Comparison of ENCODE assay signal across 12 cellular contexts in the genomic region with DNA sequence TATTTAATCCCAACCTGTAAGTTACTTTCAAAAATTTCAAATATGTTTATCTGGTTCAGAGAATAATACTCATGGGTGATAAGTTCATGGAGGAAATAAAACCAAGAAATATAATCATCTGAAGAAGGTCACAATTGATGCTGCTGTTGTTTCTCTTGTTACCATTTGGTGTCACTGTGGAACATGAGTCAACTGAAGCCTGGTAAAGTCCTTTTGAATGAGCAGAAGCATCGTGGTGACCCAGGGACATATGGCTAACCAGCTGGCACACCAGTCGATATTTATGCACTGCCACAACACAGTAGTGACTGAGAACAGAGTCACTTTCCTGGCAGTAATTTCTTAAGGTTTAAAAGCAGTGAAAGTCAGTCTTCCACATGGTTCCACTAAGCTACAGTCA.
DNase-seq lines count a peak whose midpoint lies in the region; ATAC-seq and TF ChIP-seq lines count a peak whose summit lies in the region.
"Had no signal": no experiment of that assay in that cellular context is flagged by ENCODE, and none has a peak within 500 bp of the region (broad histone marks: within the 10 kb centered on the region; RNA-seq: fewer than 3 reads in every experiment).

No MANE protein-coding gene starts in this region.

- no peak overlapping the region for H3K4me3 ChIP-seq in LNCaP clone FGC (ENCODE audit: low read depth, low read length)
- H3K4me3 ChIP-seq: left ventricle myocardium inferior had no signal

- intact Hi-C loops in sciatic nerve (cut with DNase I), result no loop called here

- DNase-seq in GM13977 (ENCODE audit: low spot score), result no peak
- no peak for DNase-seq in LNCaP clone FGC (ENCODE audit: low read depth)
- DNase-seq in SW 1271 (lab: John Stamatoyannopoulos, UW), result peak; percentile 13 to 27
- peak; percentile 6 for DNase-seq in kidney tubule cell (ENCODE audit: low spot score)
- no peak for DNase-seq in sciatic nerve (ENCODE audit: low spot score)
- no peak for DNase-seq in NCI-H510A treated with DMSO at 0.1 percent for 48 hours (lab: John Stamatoyannopoulos, UW)
- DNase-seq: activated CD4-positive, alpha-beta T cell treated with anti-CD3 and anti-CD28 coated beads, Interleukin-2, amount 10 ng/mL, durations not matched to agents 7 days and 5 days; foreskin melanocyte; left ventricle myocardium inferior; stimulated activated CD4-positive, alpha-beta T cell treated with anti-CD3 and anti-CD28 coated beads, Interleukin-4, amount 100 ng/mL, for 1 hour; T-cell had no signal

- TF ChIP-seq CTCF in GM13977 (IDR thresholded peaks at IDR 0.05; ENCODE audit: extremely low read depth, insufficient read depth, missing control alignments) (peak; percentile 17), LNCaP clone FGC (IDR thresholded peaks at IDR 0.05; ENCODE audit: control insufficient read depth, extremely low read depth, insufficient read depth) (0 out of 2 replicates have a peak, but pooled peaks have one; percentile 17)

- in situ Hi-C loops in GM13977 (cut with MboI; ENCODE audit: low pct_unique_long_range_greater_than_20kb, low sequenced_read_pairs, unreplicated experiment), result no loop called here

- ATAC-seq in HG02884 (IDR thresholded peaks at IDR 0.05; ENCODE audit: unreplicated experiment), result no peak
- no peak for ATAC-seq in sciatic nerve
- ATAC-seq: T-cell had no signal

Comparison
In these comparisons a context has a peak if more than half of its experiments do, and no peak if none do; other contexts are left out.
1. DNase-seq: peak in SW 1271 (2 of 2) and kidney tubule cell (single experiment); none in GM13977 (single experiment), LNCaP clone FGC (single experiment), sciatic nerve (single experiment) and NCI-H510A treated with DMSO at 0.1 percent for 48 hours (single experiment).